Comparison of ENCODE assay signal across 21 cellular contexts in the genomic region with DNA sequence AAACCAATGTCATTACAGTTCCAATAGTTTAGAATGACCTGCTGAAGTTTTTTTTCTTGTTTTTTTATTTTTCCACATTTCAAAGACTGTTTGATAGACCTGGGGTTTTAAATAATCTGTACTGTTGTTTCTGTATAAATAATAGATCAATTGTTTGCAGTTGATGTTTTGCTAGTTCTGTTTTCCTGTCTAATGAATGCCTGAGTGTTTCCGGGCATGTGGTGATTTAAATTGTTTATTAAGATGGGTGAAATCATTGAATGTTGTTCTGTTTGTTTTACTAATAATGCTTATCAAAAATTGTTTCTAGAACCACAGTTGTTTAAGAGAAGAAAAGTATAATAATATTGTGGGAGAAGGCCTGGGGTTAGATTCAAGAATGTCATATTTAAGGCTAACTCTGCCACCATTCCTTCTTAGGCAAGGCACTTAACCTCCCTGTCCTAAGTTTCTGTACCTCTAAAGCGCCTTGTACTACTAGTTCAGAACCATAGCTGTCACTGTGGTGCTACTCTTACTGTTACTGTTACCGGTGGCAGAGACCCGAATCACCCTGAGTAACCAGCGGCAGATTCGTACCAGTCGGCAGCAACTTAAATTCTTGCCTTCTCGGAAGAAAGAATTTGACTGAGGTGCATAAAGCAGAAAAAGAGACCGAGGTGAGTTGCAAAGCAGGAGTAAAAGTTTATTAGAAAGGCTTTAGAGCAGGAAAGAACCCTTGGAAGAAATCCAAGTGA.
"Had no signal": no experiment of that assay in that cellular context is flagged by ENCODE, and none has a peak within 500 bp of the region (broad histone marks: within the 10 kb centered on the region; RNA-seq: fewer than 3 reads in every experiment).

No MANE protein-coding gene starts in this region.

- H3K27ac ChIP-seq: epithelial cell of prostate, right lobe of liver, skin epidermis, stomach, thoracic aorta, vagina had no signal

- H3K4me1 ChIP-seq: right lobe of liver, stomach, vagina had no signal

- H3K27me3 ChIP-seq: right lobe of liver, stomach, vagina had no signal

- DNase-seq: activated CD4-positive, alpha-beta T cell treated with anti-CD3 and anti-CD28 coated beads for 36 hours; activated CD4-positive, alpha-beta T cell treated with anti-CD3 and anti-CD28 coated beads, Interleukin-2, amount 50 U/mL, for 4 hours; activated CD8-positive, alpha-beta memory T cell treated with anti-CD3 and anti-CD28 coated beads for 24 hours; activated CD8-positive, alpha-beta memory T cell treated with anti-CD3 and anti-CD28 coated beads, Interleukin-2, amount 50 U/mL, for 4 hours; activated naive CD4-positive, alpha-beta T cell; activated T-cell treated with anti-CD3 and anti-CD28 coated beads, Interleukin-2, amount 50 U/mL, for 24 hours; cerebellar nuclear complex; cortex of kidney; kidney glomerular epithelial cell; left ventricle myocardium superior; mammary epithelial cell; naive B cell; occipital lobe; right lobe of liver; stomach; T-helper 1 cell had no signal

- H3K4me3 ChIP-seq: right lobe of liver, skin epidermis, stomach, thoracic aorta, vagina had no signal

- H3K9me3 ChIP-seq: right lobe of liver, stomach, thoracic aorta, vagina had no signal

- FAIRE-seq: bronchial epithelial cell had no signal

- H3K36me3 ChIP-seq: right lobe of liver, stomach, thoracic aorta, vagina had no signal
